Comparison of ENCODE assay signal across 9 cellular contexts in genomic region chr4:119314356-119314755, GRCh38. TPM values are rescaled to one million over a fixed set of nuclear protein-coding genes. Genes with fewer than 3 reads are reported as not detected.
A peak's percentile ranks its signal among the peaks of the same experiment; 100 is the strongest.
DNase-seq lines count a peak whose midpoint lies in the region; ATAC-seq, FAIRE-seq and TF ChIP-seq lines count a peak whose summit lies in the region.
"Had no signal": no experiment of that assay in that cellular context is flagged by ENCODE, and none has a peak within 500 bp of the region (broad histone marks: within the 10 kb centered on the region; RNA-seq: fewer than 3 reads in every experiment).

No MANE protein-coding gene starts in this region.

- TF ChIP-seq CTCF in GM12865 (IDR thresholded peaks at IDR 0.05; ENCODE audit: insufficient read depth, low read depth, low read length, missing control alignments) (peak; percentile 44), breast epithelium (IDR thresholded peaks at IDR 0.05) (peak in 2 of 3 donors; percentile 25 to 33), HepG2 (CRISPR knock-in tag; IDR thresholded peaks at IDR 0.05) (peak; percentile 61)

- TF ChIP-seq POLR2A in breast epithelium (IDR thresholded peaks at IDR 0.05) (no peak), HepG2 (IDR thresholded peaks at IDR 0.05; ENCODE audit: insufficient read depth in 1 of 2, low read depth in 2 of 2, low read length in 2 of 2) (no peak)

- DNase-seq in AG20443 (ENCODE audit: low spot score) (peak; percentile 44), GM12865 (ENCODE audit: low read depth) (peak; percentile 47), NCI-H748 treated with DMSO at 0.1 percent for 48 hours (lab: John Stamatoyannopoulos, UW) (peak; percentile 45), breast epithelium (ENCODE audit: low spot score in 2 of 2) (no peak), HepG2 (ENCODE audit: low spot score) (peak; percentile 41)
- no peak for DNase-seq in activated T-helper 2 cell treated with anti-CD3 and anti-CD28 coated beads, Interferon-gamma antibody, Interleukin-2, Interleukin-4, amounts not matched to agents 10 μg/mL and 5 μg/mL and 100 μg/mL, durations not matched to agents 14 hours and 24 hours and 36 hours (ENCODE audit: low spot score)

- H3K9me3 ChIP-seq in breast epithelium = no peaks in the 10 kb centered on the region
- H3K9me3 ChIP-seq in HepG2 (ENCODE audit: low read length) = no peaks in the 10 kb centered on the region
- H3K9me3 ChIP-seq: SJSA1 had no signal

- H3K27ac ChIP-seq in breast epithelium (no peak overlapping the region), HepG2 (ENCODE audit: extremely low read length, insufficient read depth, low read length) (no peak overlapping the region)
- H3K27ac ChIP-seq: SJSA1 had no signal

- CTCF ChIA-PET in HepG2 (lab: Yijun Ruan, JAX; ENCODE audit: low intra/inter-chr PET ratio, low total read pairs) = interaction anchor here (0.9 to 1.3 kb wide), 3 partner anchors 148 to 312 kb away, joined by 3 to 5 read pairs (median 3); no protein-coding TSS in a partner anchor

- H3K79me2 ChIP-seq in HepG2 (ENCODE audit: insufficient read depth, low read length) = no peaks in the 10 kb centered on the region

- no peaks in the 10 kb centered on the region for H3K9me3 Mint-ChIP-seq in activated T-helper 2 cell treated with anti-CD3 and anti-CD28 coated beads, Interferon-gamma antibody, Interleukin-2, Interleukin-4, amounts not matched to agents 10 μg/mL and 5 μg/mL and 100 μg/mL, durations not matched to agents 14 hours and 24 hours and 36 hours

- peaks cover 3% of the 10 kb centered on the region; the same call in 1 of the 2 replicates for H4K20me1 ChIP-seq in HepG2 (ENCODE audit: insufficient read depth, low read length)

- no peaks in the 10 kb centered on the region for H3K36me3 ChIP-seq in breast epithelium
- no peaks in the 10 kb centered on the region for H3K36me3 ChIP-seq in HepG2 (replicated peaks in 1 of 2; ENCODE audit: control insufficient read depth in 1 of 2, insufficient read depth in 2 of 2, low read length in 2 of 2)
- H3K36me3 ChIP-seq: SJSA1 had no signal

- peak; percentile 38; the same call in 1 of the 2 replicates for TF ChIP-seq RAD21 in HepG2 (CRISPR knock-in tag; IDR thresholded peaks at IDR 0.05)

- 72% methylated on average over 4 of the region's 4 CpGs for WGBS in HepG2 (ENCODE audit: low lambda C conversion rate)

- no peak overlapping the region for H3K9ac ChIP-seq in HepG2 (ENCODE audit: insufficient read depth, low read depth, low read length)

- no peak overlapping the region for H3K4me2 ChIP-seq in HepG2 (ENCODE audit: low read depth, low read length)

- no peaks in the 10 kb centered on the region for H3K27me3 ChIP-seq in breast epithelium
- no peaks in the 10 kb centered on the region for H3K27me3 ChIP-seq in HepG2 (ENCODE audit: control insufficient read depth in 1 of 2, insufficient read depth in 2 of 2, low read length in 2 of 2)

- H3K4me1 Mint-ChIP-seq in activated T-helper 2 cell treated with anti-CD3 and anti-CD28 coated beads, Interferon-gamma antibody, Interleukin-2, Interleukin-4, amounts not matched to agents 10 μg/mL and 5 μg/mL and 100 μg/mL, durations not matched to agents 14 hours and 24 hours and 36 hours (ENCODE audit: low read depth) = no peaks in the 10 kb centered on the region

- intact Hi-C loops in breast epithelium (cut with DNase I; ENCODE audit: low total_unique reads) (loop anchor here (5.0 kb wide), 1 partner anchor 733 kb away; no protein-coding TSS in a partner anchor), HepG2 (cut with micrococcal nuclease; ENCODE audit: unreplicated experiment) (loop anchor here (1.0 to 5.0 kb wide), 3 partner anchors 148 to 315 kb away; no protein-coding TSS in a partner anchor)
- intact Hi-C loops in activated T-helper 2 cell treated with anti-CD3 and anti-CD28 coated beads, Interferon-gamma antibody, Interleukin-2, Interleukin-4, amounts not matched to agents 10 μg/mL and 5 μg/mL and 100 μg/mL, durations not matched to agents 14 hours and 24 hours and 36 hours (cut with micrococcal nuclease) = loop anchor here (2.0 to 10.0 kb wide), 3 partner anchors 180 to 738 kb away; partner anchors contain the start of gene PDE5A

- no TSS peak for BruUV-seq in HepG2 (replicated peaks; lab: Mats Ljungman, UMichigan)

- no peak overlapping the region for H2AFZ ChIP-seq in HepG2 (ENCODE audit: low read length)

- TF ChIP-seq EP300 in HepG2 (IDR thresholded peaks at IDR 0.05; ENCODE audit: low read depth in 2 of 2, low read length in 2 of 2) (no peak), HepG2 (CRISPR knock-in tag; IDR thresholded peaks at IDR 0.05; ENCODE audit: borderline replicate concordance) (no peak)

- H3K4me1 ChIP-seq in breast epithelium = no peaks in the 10 kb centered on the region
- no peaks in the 10 kb centered on the region for H3K4me1 ChIP-seq in HepG2 (ENCODE audit: insufficient read depth, low read length)
- H3K4me1 ChIP-seq: SJSA1 had no signal

- no peak overlapping the region for H3K4me3 Mint-ChIP-seq in activated T-helper 2 cell treated with anti-CD3 and anti-CD28 coated beads, Interferon-gamma antibody, Interleukin-2, Interleukin-4, amounts not matched to agents 10 μg/mL and 5 μg/mL and 100 μg/mL, durations not matched to agents 14 hours and 24 hours and 36 hours (ENCODE audit: low read depth)

- ATAC-seq in HG03135 (IDR thresholded peaks at IDR 0.05; ENCODE audit: unreplicated experiment) (peak; percentile 67), HepG2 (peak; percentile 75), GM21367 (IDR thresholded peaks at IDR 0.05; ENCODE audit: unreplicated experiment) (no peak)

- POLR2A ChIA-PET in HepG2 (lab: Yijun Ruan, JAX) = no interaction called here

- no peak overlapping the region for H3K4me3 ChIP-seq in GM12865 (ENCODE audit: low read depth, low read length)
- no peak overlapping the region for H3K4me3 ChIP-seq in breast epithelium
- H3K4me3 ChIP-seq in HepG2 (replicated peaks in 1 of 3; ENCODE audit: insufficient read depth in 1 of 3, low read depth in 2 of 3, low read length in 3 of 3) = no peak overlapping the region
- H3K4me3 ChIP-seq: SJSA1 had no signal

- FAIRE-seq in HepG2 (lab: Jason Lieb, UNC) = peak; percentile 67

- peaks cover 38% of the 10 kb centered on the region for H3K27me3 Mint-ChIP-seq in activated T-helper 2 cell treated with anti-CD3 and anti-CD28 coated beads, Interferon-gamma antibody, Interleukin-2, Interleukin-4, amounts not matched to agents 10 μg/mL and 5 μg/mL and 100 μg/mL, durations not matched to agents 14 hours and 24 hours and 36 hours (ENCODE audit: low read depth)

- H3K36me3 Mint-ChIP-seq in activated T-helper 2 cell treated with anti-CD3 and anti-CD28 coated beads, Interferon-gamma antibody, Interleukin-2, Interleukin-4, amounts not matched to agents 10 μg/mL and 5 μg/mL and 100 μg/mL, durations not matched to agents 14 hours and 24 hours and 36 hours (ENCODE audit: low read depth) = no peaks in the 10 kb centered on the region

- in situ Hi-C loops in HepG2 (cut with HindIII; ENCODE audit: extremely low pct_ligation_motif_present, low pct_unique_long_range_greater_than_20kb) = loop anchor here (10.0 kb wide), 2 partner anchors 170 to 310 kb away; partner anchors contain the start of gene PDE5A

- H3K27ac Mint-ChIP-seq in activated T-helper 2 cell treated with anti-CD3 and anti-CD28 coated beads, Interferon-gamma antibody, Interleukin-2, Interleukin-4, amounts not matched to agents 10 μg/mL and 5 μg/mL and 100 μg/mL, durations not matched to agents 14 hours and 24 hours and 36 hours = no peak overlapping the region

TF ChIP-seq in HepG2, 621 proteins besides CTCF, POLR2A, EP300 and RAD21:
- TF ChIP-seq STAG1 (CRISPR knock-in tag; IDR thresholded peaks at IDR 0.05) = peak; percentile 78
- peak; percentile 55 for TF ChIP-seq SMC3 (IDR thresholded peaks at IDR 0.05; ENCODE audit: low read length)
- no peak for TF ChIP-seq ARID2 (CRISPR knock-in tag; IDR thresholded peaks at IDR 0.05; ENCODE audit: borderline replicate concordance)

RNA-seq across cellular contexts. Expression of gene FABP2, which starts 7.6 kb away (rescaled TPM):
- total RNA-seq in breast epithelium (not detected), HepG2 (2016; rRNA removed; fragmentation: Illumina TruSeq; extraction: Trizol) (1.2 and 1.9 TPM in 2 replicates)
- total RNA-seq in HepG2 (2016; cell fraction: cytosol; rRNA removed; fragmentation: Illumina TruSeq; extraction: Trizol; ENCODE audit: low read depth) = 0.30 and 0.71 TPM in 2 replicates
- 1.1 and 2.0 TPM in 2 replicates for total RNA-seq in HepG2 (2016; cell fraction: insoluble cytoplasmic fraction; rRNA removed; fragmentation: Illumina TruSeq; extraction: Trizol)
- total RNA-seq in HepG2 (2016; cell fraction: membrane; rRNA removed; fragmentation: Illumina TruSeq; extraction: Trizol) = 1.8 TPM in 2 replicates
- total RNA-seq in HepG2 (2016; cell fraction: nucleus; rRNA removed; fragmentation: Illumina TruSeq; extraction: Trizol) = 1.1 and 1.7 TPM in 2 replicates
- 0.72 and 0.78 TPM in 2 replicates for polyA plus RNA-seq in HepG2 (2011; rRNA removed)
- 0.23 and 0.33 TPM in 2 replicates for polyA plus RNA-seq in HepG2 (2011; cell fraction: cytosol; rRNA removed)
- polyA plus RNA-seq in HepG2 (2011; cell fraction: nucleus; rRNA removed) = 0.48 and 0.61 TPM in 2 replicates
- polyA plus RNA-seq in HepG2 (2012) = 1.1 and 1.7 TPM in 2 replicates
- 0.83 and 1.1 TPM in 2 replicates for polyA plus RNA-seq in HepG2 (2016; cell fraction: cytosol; fragmentation: Illumina TruSeq; extraction: Trizol; ENCODE audit: low read depth)
- 1.5 and 1.6 TPM in 2 replicates for polyA plus RNA-seq in HepG2 (2016; cell fraction: insoluble cytoplasmic fraction; fragmentation: Illumina TruSeq; extraction: Trizol; ENCODE audit: low read depth)
- polyA plus RNA-seq in HepG2 (2016; cell fraction: membrane; fragmentation: Illumina TruSeq; extraction: Trizol; ENCODE audit: low read depth) = 1.3 and 1.4 TPM in 2 replicates
- 1.1 and 1.4 TPM in 2 replicates for polyA plus RNA-seq in HepG2 (2016; cell fraction: nucleus; fragmentation: Illumina TruSeq; extraction: Trizol; ENCODE audit: insufficient read depth, low read depth)
- polyA minus RNA-seq in HepG2 (2011; rRNA and poly(A)+ RNA removed; ENCODE audit: low replicate concordance) = 0.58 TPM in 1 of 2 replicates, not detected in the other
- polyA minus RNA-seq in HepG2 (2011; cell fraction: cytosol; rRNA and poly(A)+ RNA removed) = 0.35 and 0.99 TPM in 2 replicates
- polyA minus RNA-seq in HepG2 (2011; cell fraction: nucleus; rRNA and poly(A)+ RNA removed) = 4.6 and 5.0 TPM in 2 replicates
- total RNA-seq in activated T-helper 2 cell treated with anti-CD3 and anti-CD28 coated beads, Interferon-gamma antibody, Interleukin-2, Interleukin-4, amounts not matched to agents 10 μg/mL and 5 μg/mL and 100 μg/mL, durations not matched to agents 14 hours and 24 hours and 36 hours = not detected in 2 replicates
- total RNA-seq: SJSA1 had no signal

Comparison
In these comparisons a context has a peak if more than half of its experiments do, and no peak if none do; other contexts are left out.
1. DNase-seq: peak in AG20443 (single experiment), GM12865 (single experiment), NCI-H748 treated with DMSO at 0.1 percent for 48 hours (single experiment) and HepG2 (single experiment); none in breast epithelium (0 of 2) and activated T-helper 2 cell treated with anti-CD3 and anti-CD28 coated beads, Interferon-gamma antibody, Interleukin-2, Interleukin-4, amounts not matched to agents 10 μg/mL and 5 μg/mL and 100 μg/mL, durations not matched to agents 14 hours and 24 hours and 36 hours (single experiment).
2. Peak in every context shown above with its lines, with median percentiles within 50 percentile points of each other: CTCF ChIP-seq.